ENCODE assay signal across 12 cellular contexts in genomic region chr19:16381756-16382401, GRCh38. TPM values are rescaled to one million over a fixed set of nuclear protein-coding genes. Genes with fewer than 3 reads are reported as not detected.
DNase-seq lines count a peak whose midpoint lies in the region; FAIRE-seq and TF ChIP-seq lines count a peak whose summit lies in the region.
"Had no signal": no experiment of that assay in that cellular context is flagged by ENCODE, and none has a peak within 500 bp of the region (broad histone marks: within the 10 kb centered on the region; RNA-seq: fewer than 3 reads in every experiment).

No MANE protein-coding gene starts in this region.

- no peak overlapping the region for H4K91ac ChIP-seq in H1 (replicated peaks; ENCODE audit: insufficient read length, low read length)
- no peak overlapping the region for H4K91ac ChIP-seq in mesenchymal stem cell (ENCODE audit: low read length)

- H2BK120ac ChIP-seq in H1 (replicated peaks; ENCODE audit: low read depth, low read length): no peak overlapping the region
- H2BK120ac ChIP-seq in mesenchymal stem cell (ENCODE audit: low read depth, low read length): no peak overlapping the region

- H3K4ac ChIP-seq in H1 (replicated peaks; ENCODE audit: insufficient read length, low read depth, low read length) (no peak overlapping the region), mesenchymal stem cell (ENCODE audit: low read depth in 1 of 2, low read length in 2 of 2) (no peak overlapping the region)

- H3K18ac ChIP-seq in H1 (ENCODE audit: extremely low read depth, low read length) (no peak overlapping the region), mesenchymal stem cell (ENCODE audit: low read depth in 1 of 2, low read length in 2 of 2) (no peak overlapping the region)

- H3K9me3 ChIP-seq in MM.1S (replicated peaks; ENCODE audit: insufficient read depth, low read length): no peaks in the 10 kb centered on the region
- H3K9me3 ChIP-seq in H1 (ENCODE audit: insufficient read depth in 2 of 2, low read depth in 1 of 2, low read length in 1 of 2): no peaks in the 10 kb centered on the region
- H3K9me3 ChIP-seq in mesenchymal stem cell (ENCODE audit: control insufficient read depth, low read length): no peaks in the 10 kb centered on the region

- H3K27me3 ChIP-seq in MM.1S (replicated peaks; ENCODE audit: insufficient read depth, low read length) (no peaks in the 10 kb centered on the region), H1 (replicated peaks in 1 of 4; ENCODE audit: control insufficient read depth in 3 of 4, extremely low read depth in 1 of 4, insufficient read depth in 3 of 4, low read length in 3 of 4) (no peaks in the 10 kb centered on the region), mesenchymal stem cell (ENCODE audit: control insufficient read depth in 1 of 2, insufficient read depth in 1 of 2, low read length in 2 of 2) (no peaks in the 10 kb centered on the region)

- no peak overlapping the region for H4K5ac ChIP-seq in H1 (ENCODE audit: insufficient read length, low read depth, low read length)

- H2BK15ac ChIP-seq in H1 (ENCODE audit: low read length) (no peak overlapping the region), mesenchymal stem cell (ENCODE audit: low read depth, poor library complexity, severe bottlenecking) (no peak overlapping the region)

- 96% methylated on average over 29 of the region's 29 CpGs; no CpG with 5 or more reads in 1 of the 2 experiments for WGBS in H1 (ENCODE audit: extremely low coverage in 1 of 2, insufficient coverage in 1 of 2, insufficient read length in 1 of 2, insufficient replicate concordance in 2 of 2, low coverage in 1 of 2, low lambda C conversion rate in 2 of 2, missing lambda C conversion rate in 1 of 2), 2 experiments
- 96% methylated on average over 28 of the region's 29 CpGs for WGBS in mesenchymal stem cell

- H4K8ac ChIP-seq in H1 (ENCODE audit: extremely low read depth, insufficient read depth, low read length) (no peak overlapping the region), mesenchymal stem cell (ENCODE audit: low read length) (no peak overlapping the region)

- H3K4me2 ChIP-seq in MM.1S (ENCODE audit: low read depth, low read length) (no peak overlapping the region), H1 (ENCODE audit: insufficient read depth in 1 of 2, low read depth in 2 of 2, low read length in 2 of 2) (no peak overlapping the region), mesenchymal stem cell (ENCODE audit: low read length, poor library complexity, severe bottlenecking) (no peak overlapping the region)

- H3K56ac ChIP-seq in H1 (replicated peaks; ENCODE audit: insufficient read length, low read depth, low read length): no peak overlapping the region

- peaks cover 2% of the 10 kb centered on the region; the same call in 1 of the 2 replicates for H3K23me2 ChIP-seq in H1 (ENCODE audit: low read depth, low read length)

- no peak for TF ChIP-seq EP300 in H1 (IDR thresholded peaks at IDR 0.05; ENCODE audit: borderline replicate concordance in 1 of 2, low read depth in 2 of 2, low read length in 2 of 2)

- peaks cover 28% of the 10 kb centered on the region for H3K4me1 ChIP-seq in MM.1S (ENCODE audit: low read length)
- no peaks in the 10 kb centered on the region for H3K4me1 ChIP-seq in H1 (replicated peaks in 1 of 4; ENCODE audit: control insufficient read depth in 3 of 4, insufficient read depth in 4 of 4, low read length in 3 of 4)
- H3K4me1 ChIP-seq in mesenchymal stem cell (ENCODE audit: control insufficient read depth, insufficient read depth, low read depth, low read length): peaks cover 6% of the 10 kb centered on the region

- H3K79me1 ChIP-seq in H1 (ENCODE audit: low read depth, low read length) (0 out of 2 replicates have a peak, but pooled peaks cover 3% of the 10 kb centered on the region), mesenchymal stem cell (replicated peaks; ENCODE audit: low read length, poor library complexity, severe bottlenecking) (peaks cover 51% of the 10 kb centered on the region)

- no peaks in the 10 kb centered on the region for H4K20me1 ChIP-seq in MM.1S (ENCODE audit: insufficient read depth, low read length)
- peaks cover 4 to 14% of the 10 kb centered on the region in 2 experiments for H4K20me1 ChIP-seq in H1 (replicated peaks in 1 of 2; ENCODE audit: control insufficient read depth in 1 of 2, insufficient read depth in 2 of 2, low read length in 2 of 2)

- H3F3A ChIP-seq in MM.1S (ENCODE audit: insufficient read depth, low read length): peaks cover 16% of the 10 kb centered on the region

- CTCF ChIA-PET in H1 (lab: Charles Lee; ENCODE audit: partially characterized antibody): interaction anchor here (0.6 to 3.3 kb wide), 16 partner anchors 9 to 261 kb away, joined by 3 to 66 read pairs (median 4); no protein-coding TSS in a partner anchor

- H2AFZ ChIP-seq in MM.1S (ENCODE audit: low read length) (no peak overlapping the region), H1 (ENCODE audit: low read length) (no peak overlapping the region), mesenchymal stem cell (ENCODE audit: low read depth, low read length) (no peak overlapping the region)

- H3K23ac ChIP-seq in H1 (ENCODE audit: insufficient read length): no peak overlapping the region
- H3K23ac ChIP-seq in mesenchymal stem cell (ENCODE audit: low read length in 2 of 2): no peak overlapping the region

- H2BK5ac ChIP-seq in H1 (ENCODE audit: low read depth, low read length) (no peak overlapping the region), mesenchymal stem cell (ENCODE audit: low read depth, low read length, poor library complexity, severe bottlenecking) (no peak overlapping the region)

- H3K36me3 ChIP-seq in MM.1S (replicated peaks; ENCODE audit: insufficient read depth, low read length) (no peaks in the 10 kb centered on the region), H1 (ENCODE audit: control insufficient read depth in 2 of 4, insufficient read depth in 4 of 4, low read length in 3 of 4) (peaks cover 3 to 17% (median 10%) of the 10 kb centered on the region in 4 experiments; a peak in 5 of 8 replicates), mesenchymal stem cell (ENCODE audit: control insufficient read depth in 1 of 2, insufficient read depth in 2 of 2, low read depth in 1 of 2, low read length in 2 of 2) (peaks cover 46 to 79% of the 10 kb centered on the region in 2 experiments)

- no peaks in the 10 kb centered on the region for H3K9me2 ChIP-seq in MM.1S (replicated peaks; ENCODE audit: insufficient read depth, low read length)

- no peak for FAIRE-seq in H1 (lab: Jason Lieb, UNC)

- DNase-seq in MM.1S (no peak), H1 (ENCODE audit: low read depth in 1 of 2, low spot score in 2 of 2) (no peak), mesenchymal stem cell (no peak), substantia nigra (lab: John Stamatoyannopoulos, UW) (peak in 36 of 49 donors; percentile 5 to 84 (median 50)), GM19240 (ENCODE audit: insufficient read length, low spot score) (no peak), cortex of kidney (lab: John Stamatoyannopoulos, UW) (no peak), erythroblast (lab: John Stamatoyannopoulos, UW) (no peak), NCI-H226 (no peak)
- DNase-seq: activated CD8-positive, alpha-beta memory T cell treated with anti-CD3 and anti-CD28 coated beads, Interleukin-2, amount 10 ng/mL, durations not matched to agents 7 days and 5 days; foreskin melanocyte; OCI-M1; stimulated activated CD4-positive, alpha-beta T cell treated with anti-CD3 and anti-CD28 coated beads, Interleukin-2, amount 100 ng/mL, for 24 hours had no signal

- no peak for TF ChIP-seq CTCF in MM.1S (IDR thresholded peaks at IDR 0.05; ENCODE audit: low read length)
- no peak for TF ChIP-seq CTCF in H1 (IDR thresholded peaks at IDR 0.05; ENCODE audit: control extremely low read depth in 1 of 3, insufficient read depth in 1 of 3, low read depth in 1 of 3, low read length in 3 of 3)

- POLR2A ChIA-PET in H1 (lab: Charles Lee; ENCODE audit: partially characterized antibody): no interaction called here

- no peak overlapping the region for H3K14ac ChIP-seq in H1 (ENCODE audit: insufficient read length)
- H3K14ac ChIP-seq in mesenchymal stem cell (ENCODE audit: low read length in 2 of 2): no peak overlapping the region

- H2BK20ac ChIP-seq in H1 (ENCODE audit: low read length): no peak overlapping the region

- peak overlapping the region; percentile 86; the same call in 1 of the 2 replicates for H3K27ac ChIP-seq in MM.1S (ENCODE audit: low read length)
- H3K27ac ChIP-seq in H1 (ENCODE audit: low read depth, low read length): peak overlapping the region; percentile 7; the same call in 1 of the 2 replicates
- H3K27ac ChIP-seq in mesenchymal stem cell (ENCODE audit: low read length, poor library complexity, severe bottlenecking): no peak overlapping the region
- no peak overlapping the region for H3K27ac ChIP-seq in substantia nigra (ENCODE audit: low read depth, low read length, poor library complexity, severe bottlenecking)

- H3K79me2 ChIP-seq in MM.1S (ENCODE audit: low read length): peaks cover 14% of the 10 kb centered on the region; the same call in 1 of the 2 replicates
- H3K79me2 ChIP-seq in H1 (ENCODE audit: control insufficient read depth in 1 of 2, insufficient read depth in 2 of 2, low read length in 2 of 2): no peaks in the 10 kb centered on the region; a peak in 1 of 4 replicates

- no peak for TF ChIP-seq RAD21 in H1 (IDR thresholded peaks at IDR 0.05 in 1 of 2, conservative IDR thresholded peaks at IDR 0.05 in 1 of 2; ENCODE audit: low read depth in 2 of 2, low read length in 2 of 2)

- H2BK12ac ChIP-seq in H1 (ENCODE audit: low read depth, low read length) (no peak overlapping the region), mesenchymal stem cell (ENCODE audit: low read length in 2 of 2) (no peak overlapping the region)

- TF ChIP-seq POLR2A in H1 (IDR thresholded peaks at IDR 0.05; ENCODE audit: control extremely low read depth in 1 of 2, low read depth in 2 of 2, low read length in 2 of 2) (no peak), erythroblast (IDR thresholded peaks at IDR 0.05; ENCODE audit: low read length) (no peak)

- H3K4me3 ChIP-seq in MM.1S (ENCODE audit: low read length) (no peak overlapping the region), H1 (ENCODE audit: extremely low read depth in 1 of 4, insufficient read depth in 2 of 4, low read depth in 3 of 4, low read length in 4 of 4) (no peak overlapping the region), mesenchymal stem cell (ENCODE audit: insufficient read depth in 1 of 2, low read depth in 1 of 2, low read length in 2 of 2) (peak overlapping the region in 1 of 2 experiments; percentile 36)

- H2AK5ac ChIP-seq in H1 (ENCODE audit: low read depth, low read length) (no peak overlapping the region), mesenchymal stem cell (ENCODE audit: low read length, severe bottlenecking) (no peak overlapping the region)

- no peak overlapping the region; the same call in 1 of the 2 replicates for H3K9ac ChIP-seq in MM.1S (ENCODE audit: low read length)
- H3K9ac ChIP-seq in H1 (replicated peaks in 1 of 4; ENCODE audit: extremely low read depth in 1 of 4, low read depth in 3 of 4, low read length in 3 of 4): no peak overlapping the region; a peak in 1 of 7 replicates
- H3K9ac ChIP-seq in mesenchymal stem cell (ENCODE audit: low read length): peak overlapping the region; percentile 87

RNA-seq across cellular contexts. Expression of gene KLF2, which starts 57.3 kb away (rescaled TPM):
- total RNA-seq in H1 (2021; fragmentation: NEBNext Ultra II Directional; extraction: Animal tissue kit (Norgen Biotek cat#: 25700)): 0.19 and 0.52 TPM in 2 replicates
- 0.11 and 0.33 TPM in 2 replicates for polyA plus RNA-seq in H1 (2011; rRNA removed)
- not detected for polyA plus RNA-seq in H1 (2011; cell fraction: cytosol; rRNA removed)
- polyA plus RNA-seq in H1 (2011; cell fraction: nucleus; rRNA removed): 0.27 TPM
- 0.17 to 0.43 TPM (median 0.22 TPM) in 3 of 4 replicates, not detected in the other for polyA plus RNA-seq in H1 (2012, experiment 1 of 2)
- polyA plus RNA-seq in H1 (2012, experiment 2 of 2): 0.35 TPM
- polyA plus RNA-seq in H1 (2013, experiment 1 of 2): 0.32 TPM
- polyA plus RNA-seq in H1 (2013, experiment 2 of 2): 0.31 TPM
- not detected in 2 replicates for polyA minus RNA-seq in H1 (2011; rRNA and poly(A)+ RNA removed)
- not detected for polyA minus RNA-seq in H1 (2011; cell fraction: cytosol; rRNA and poly(A)+ RNA removed)
- 0.50 TPM for polyA minus RNA-seq in H1 (2011; cell fraction: nucleus; rRNA and poly(A)+ RNA removed)
- polyA plus RNA-seq in mesenchymal stem cell (2013, experiment 1 of 2): 39.9 TPM
- polyA plus RNA-seq in mesenchymal stem cell (2013, experiment 2 of 2): 38.0 TPM

Comparison
In these comparisons a context has a peak if more than half of its experiments do, and no peak if none do; other contexts are left out.
1. DNase-seq: peak in substantia nigra (36 of 49); none in MM.1S (single experiment), H1 (0 of 2), mesenchymal stem cell (single experiment), GM19240 (single experiment), cortex of kidney (single experiment), erythroblast (0 of 2) and NCI-H226 (single experiment).
2. H3K27ac ChIP-seq: peak in MM.1S (single experiment) and H1 (single experiment); none in mesenchymal stem cell (single experiment) and substantia nigra (single experiment).